Comparison of ENCODE assay signal across 1 cellular context in genomic region chr1:43239484-43239883, GRCh38.
TF ChIP-seq lines count a peak whose summit lies in the region.

No MANE protein-coding gene starts in this region.

TF ChIP-seq in GM12878, 131 proteins besides CTCF, POLR2A, EP300 and RAD21 (continued from another document):
- TF ChIP-seq, protein P1, sequence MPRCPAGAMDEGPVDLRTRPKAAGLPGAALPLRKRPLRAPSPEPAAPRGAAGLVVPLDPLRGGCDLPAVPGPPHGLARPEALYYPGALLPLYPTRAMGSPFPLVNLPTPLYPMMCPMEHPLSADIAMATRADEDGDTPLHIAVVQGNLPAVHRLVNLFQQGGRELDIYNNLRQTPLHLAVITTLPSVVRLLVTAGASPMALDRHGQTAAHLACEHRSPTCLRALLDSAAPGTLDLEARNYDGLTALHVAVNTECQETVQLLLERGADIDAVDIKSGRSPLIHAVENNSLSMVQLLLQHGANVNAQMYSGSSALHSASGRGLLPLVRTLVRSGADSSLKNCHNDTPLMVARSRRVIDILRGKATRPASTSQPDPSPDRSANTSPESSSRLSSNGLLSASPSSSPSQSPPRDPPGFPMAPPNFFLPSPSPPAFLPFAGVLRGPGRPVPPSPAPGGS (IDR thresholded peaks at IDR 0.05; ENCODE audit: borderline replicate concordance, insufficient read depth, low read depth, low read length, poor library complexity, severe bottlenecking): no peak
- TF ChIP-seq NBN (IDR thresholded peaks at IDR 0.05) (peak; percentile 57; the same call in 1 of the 2 replicates), ZNF207 (IDR thresholded peaks at IDR 0.05; ENCODE audit: borderline replicate concordance) (no peak), MEF2A (IDR thresholded peaks at IDR 0.05; ENCODE audit: insufficient read depth, low read depth, low read length) (0 out of 2 replicates have a peak, but pooled peaks have one; percentile 4), SMAD1 (IDR thresholded peaks at IDR 0.05; ENCODE audit: low read depth, partially characterized antibody) (no peak), HDAC6 (IDR thresholded peaks at IDR 0.05; ENCODE audit: unreplicated experiment) (no peak), CREB1 (IDR thresholded peaks at IDR 0.05; ENCODE audit: low read depth) (no peak), CHD4 (IDR thresholded peaks at IDR 0.05) (no peak)
- TF ChIP-seq, protein P2, sequence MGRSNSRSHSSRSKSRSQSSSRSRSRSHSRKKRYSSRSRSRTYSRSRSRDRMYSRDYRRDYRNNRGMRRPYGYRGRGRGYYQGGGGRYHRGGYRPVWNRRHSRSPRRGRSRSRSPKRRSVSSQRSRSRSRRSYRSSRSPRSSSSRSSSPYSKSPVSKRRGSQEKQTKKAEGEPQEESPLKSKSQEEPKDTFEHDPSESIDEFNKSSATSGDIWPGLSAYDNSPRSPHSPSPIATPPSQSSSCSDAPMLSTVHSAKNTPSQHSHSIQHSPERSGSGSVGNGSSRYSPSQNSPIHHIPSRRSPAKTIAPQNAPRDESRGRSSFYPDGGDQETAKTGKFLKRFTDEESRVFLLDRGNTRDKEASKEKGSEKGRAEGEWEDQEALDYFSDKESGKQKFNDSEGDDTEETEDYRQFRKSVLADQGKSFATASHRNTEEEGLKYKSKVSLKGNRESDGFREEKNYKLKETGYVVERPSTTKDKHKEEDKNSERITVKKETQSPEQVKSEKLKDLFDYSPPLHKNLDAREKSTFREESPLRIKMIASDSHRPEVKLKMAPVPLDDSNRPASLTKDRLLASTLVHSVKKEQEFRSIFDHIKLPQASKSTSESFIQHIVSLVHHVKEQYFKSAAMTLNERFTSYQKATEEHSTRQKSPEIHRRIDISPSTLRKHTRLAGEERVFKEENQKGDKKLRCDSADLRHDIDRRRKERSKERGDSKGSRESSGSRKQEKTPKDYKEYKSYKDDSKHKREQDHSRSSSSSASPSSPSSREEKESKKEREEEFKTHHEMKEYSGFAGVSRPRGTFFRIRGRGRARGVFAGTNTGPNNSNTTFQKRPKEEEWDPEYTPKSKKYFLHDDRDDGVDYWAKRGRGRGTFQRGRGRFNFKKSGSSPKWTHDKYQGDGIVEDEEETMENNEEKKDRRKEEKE (IDR thresholded peaks at IDR 0.05): no peak
